Comparison of ENCODE assay signal across 8 cellular contexts in the genomic region with DNA sequence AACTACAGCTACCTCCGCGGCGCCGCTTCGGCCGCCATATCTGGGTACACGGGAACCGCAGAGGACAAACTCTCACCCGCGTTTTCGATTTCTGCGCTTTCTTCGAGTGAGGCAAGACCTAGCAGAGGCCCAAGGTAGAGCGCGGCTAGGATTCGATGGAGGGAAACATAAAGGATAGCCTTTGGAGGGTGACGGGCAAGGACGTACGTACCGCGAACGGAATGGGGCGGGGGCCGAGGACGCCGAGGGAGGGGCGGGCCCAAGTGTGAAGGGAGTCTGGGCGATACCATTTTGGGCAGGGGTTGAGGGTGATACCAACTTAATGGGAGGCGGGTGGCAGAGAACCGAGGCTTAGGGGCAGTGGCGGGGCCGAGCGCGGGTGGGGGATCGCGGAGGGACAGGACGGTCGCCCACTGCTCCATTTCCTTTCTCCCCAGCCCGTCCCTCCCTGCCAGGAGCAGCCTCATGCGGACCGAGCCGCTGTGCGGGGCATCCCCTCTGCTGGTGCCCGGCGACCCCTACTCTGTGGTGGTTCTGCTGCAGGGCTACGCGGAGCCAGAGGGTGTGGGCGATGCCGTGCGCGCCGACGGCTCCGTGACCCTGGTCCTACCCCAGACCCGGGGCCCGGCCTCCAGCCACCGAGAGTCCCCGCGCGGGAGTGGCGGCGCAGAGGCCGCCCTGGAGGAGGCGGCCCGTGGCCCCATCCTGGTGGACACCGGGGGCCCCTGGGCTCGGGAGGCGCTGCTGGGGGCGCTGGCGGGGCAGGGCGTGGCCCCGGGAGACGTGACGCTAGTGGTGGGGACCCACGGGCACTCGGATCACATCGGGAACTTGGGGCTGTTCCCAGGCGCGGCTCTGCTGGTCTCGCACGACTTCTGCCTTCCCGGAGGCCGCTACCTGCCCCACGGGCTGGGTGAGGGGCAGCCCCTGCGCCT. TPM values are rescaled to one million over a fixed set of nuclear protein-coding genes. Genes with fewer than 3 reads are reported as not detected.
A peak's percentile ranks its signal among the peaks of the same experiment; 100 is the strongest.
DNase-seq lines count a peak whose midpoint lies in the region; ATAC-seq, FAIRE-seq and TF ChIP-seq lines count a peak whose summit lies in the region.

A gene with protein sequence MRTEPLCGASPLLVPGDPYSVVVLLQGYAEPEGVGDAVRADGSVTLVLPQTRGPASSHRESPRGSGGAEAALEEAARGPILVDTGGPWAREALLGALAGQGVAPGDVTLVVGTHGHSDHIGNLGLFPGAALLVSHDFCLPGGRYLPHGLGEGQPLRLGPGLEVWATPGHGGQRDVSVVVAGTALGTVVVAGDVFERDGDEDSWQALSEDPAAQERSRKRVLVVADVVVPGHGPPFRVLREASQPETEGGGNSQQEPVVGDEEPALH (plus strand): TSS at position 37 of the 935 bp plus-strand sequence. CDS start 429 bp downstream, at position 466.

- peak; percentile 85 for TF ChIP-seq POLR2A in GM18951 (IDR thresholded peaks at IDR 0.05; ENCODE audit: extremely low read depth, insufficient read depth, insufficient read length)

- peak within 1 kb of the TSS; percentile 84 to 96 for H3K4me3 ChIP-seq in kidney (ENCODE audit: low read length in 2 of 2)

- H3K9ac ChIP-seq in kidney (ENCODE audit: low read length in 2 of 2), result peak within 1 kb of the TSS; percentile 88 to 96

- in situ Hi-C loops in GM18951 (cut with MboI; ENCODE audit: low sequenced_read_pairs, unreplicated experiment), result no loop called here

- no peak for TF ChIP-seq CTCF in kidney (IDR thresholded peaks at IDR 0.05; ENCODE audit: borderline replicate concordance, extremely low read depth, insufficient read depth)

- no peaks in the 10 kb centered on the region for H3K36me3 ChIP-seq in kidney (ENCODE audit: control insufficient read depth in 1 of 2, insufficient read depth in 2 of 2, low read length in 2 of 2)

- ATAC-seq in HG03280 (IDR thresholded peaks at IDR 0.05; ENCODE audit: unreplicated experiment), result peak; percentile 72

- H3K9me3 ChIP-seq in kidney (ENCODE audit: control insufficient read depth in 1 of 2, low read length in 2 of 2), result no peaks in the 10 kb centered on the region

- DNase-seq in AG08395 (ENCODE audit: low spot score) (peak; percentile 95), NCI-H446 treated with DMSO at 0.1 percent for 48 hours (lab: John Stamatoyannopoulos, UW) (peak; percentile 67), cerebellar cortex (ENCODE audit: low spot score) (peak; percentile 96), kidney (peak; percentile 93)
- DNase-seq in activated CD4-positive, CD25-positive, alpha-beta regulatory T cell treated with anti-CD3 and anti-CD28 coated beads, Interleukin-2, amount 50 U/mL, for 72 hours, result peak; percentile 91
- DNase-seq in stimulated activated CD4-positive, alpha-beta T cell treated with anti-CD3 and anti-CD28 coated beads, Interleukin-12 subunit alpha, Interleukin-12 subunit beta, amount 100 ng/mL, for 48 hours (ENCODE audit: low read depth in 2 of 3, low spot score in 1 of 3), result peak; percentile 84 to 95 (median 86)

- H3K27ac ChIP-seq in kidney (ENCODE audit: low read depth in 2 of 2, low read length in 2 of 2), result peak within 1 kb of the TSS; percentile 99 to 100

- peaks cover 8 to 14% of the 10 kb centered on the region in 2 donors for H3K4me1 ChIP-seq in kidney (ENCODE audit: control insufficient read depth in 1 of 2, insufficient read depth in 1 of 2, low read depth in 1 of 2, low read length in 2 of 2)

- intact Hi-C loops in kidney (cut with DNase I), result no loop called here

- no peak for FAIRE-seq in kidney (lab: Jason Lieb, UNC)

RNA-seq across cellular contexts. Expression of the gene that starts here (rescaled TPM):
- total RNA-seq in kidney, result 2.4 TPM
- 3.7 TPM for polyA plus RNA-seq in kidney (ENCODE audit: insufficient read depth, low read depth, low replicate concordance)

Comparison
In these comparisons a context has a peak if more than half of its experiments do, and no peak if none do; other contexts are left out.
1. Peak in every context shown above with its lines: DNase-seq, ATAC-seq, H3K4me3 ChIP-seq and H3K27ac ChIP-seq.